15 cellular contexts compared by ENCODE assay signal in the genomic region with DNA sequence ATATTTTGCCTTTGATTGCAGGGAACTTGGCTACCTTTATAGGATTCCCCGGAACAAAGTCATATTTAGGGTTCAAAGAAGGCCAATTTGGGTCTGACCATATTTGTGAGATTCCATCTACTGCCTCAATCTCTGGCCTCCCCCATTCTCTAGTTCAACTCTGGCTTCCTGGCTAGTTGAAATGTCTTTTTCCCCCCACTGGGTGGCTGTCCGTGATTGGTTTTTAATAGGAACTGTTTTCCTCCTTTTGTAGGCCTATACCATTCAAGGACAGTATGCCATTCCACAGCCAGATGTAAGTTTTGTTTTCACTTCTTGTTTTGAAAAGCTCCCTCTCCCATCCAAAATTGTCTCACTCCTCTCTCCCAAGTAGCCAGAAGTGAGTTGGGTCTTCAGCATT. TPM values are rescaled to one million over a fixed set of nuclear protein-coding genes. Genes with fewer than 3 reads are reported as not detected.
DNase-seq lines count a peak whose midpoint lies in the region; ATAC-seq, FAIRE-seq and TF ChIP-seq lines count a peak whose summit lies in the region.
"Had no signal": no experiment of that assay in that cellular context is flagged by ENCODE, and none has a peak within 500 bp of the region (broad histone marks: within the 10 kb centered on the region; RNA-seq: fewer than 3 reads in every experiment).

No MANE protein-coding gene starts in this region.

- intact Hi-C loops in HCT116 (cut with micrococcal nuclease) = no loop called here

- RAD21 ChIA-PET in HCT116 (lab: Charles Lee; ENCODE audit: low non-redundant PET in 1 of 2, low total read pairs in 2 of 2, uncharacterized antibody in 2 of 2, unreplicated experiment in 2 of 2) = no interaction called here

- TF ChIP-seq RAD21 in HCT116 (IDR thresholded peaks at IDR 0.05; ENCODE audit: low read depth) = no peak

- no TSS peak for BruUV-seq in HCT116 (replicated peaks; lab: Mats Ljungman, UMichigan)

- H3K27ac ChIP-seq in HCT116 (ENCODE audit: low read depth, low read length) = no peak overlapping the region
- H3K27ac ChIP-seq in epithelial cell of prostate = peak overlapping the region; percentile 62
- H3K27ac ChIP-seq: SJCRH30 had no signal

- H3K27me3 ChIP-seq in HCT116 (ENCODE audit: insufficient read depth, low read length) = no peaks in the 10 kb centered on the region
- H3K27me3 ChIP-seq: SJCRH30 had no signal

- DNase-seq in AG10803 (ENCODE audit: low read depth) = no peak
- DNase-seq in HCT116 (ENCODE audit: low read depth, low spot score) = no peak
- no peak for DNase-seq in epithelial cell of prostate (ENCODE audit: low read depth, low spot score)
- no peak for DNase-seq in GM19239 (ENCODE audit: insufficient read length, low spot score)
- DNase-seq: activated CD4-positive, CD25-positive, alpha-beta regulatory T cell treated with anti-CD3 and anti-CD28 coated beads, Interleukin-2, amount 50 U/mL, for 72 hours; foreskin fibroblast; NCI-H1092 treated with DMSO at 0.1 percent for 48 hours; NCI-H510A treated with DMSO at 0.1 percent for 48 hours; SJCRH30; stimulated activated CD4-positive, alpha-beta T cell treated with anti-CD3 and anti-CD28 coated beads, Interleukin-12 subunit alpha, Interleukin-12 subunit beta, amount 100 ng/mL, for 4 hours had no signal

- H4K20me1 ChIP-seq in HCT116 (ENCODE audit: insufficient read depth) = peaks cover 46% of the 10 kb centered on the region; the same call in 1 of the 2 replicates

- H3K4me1 ChIP-seq in HCT116 (ENCODE audit: control insufficient read depth in 1 of 2, insufficient read depth in 2 of 2, low read length in 2 of 2) = no peaks in the 10 kb centered on the region
- H3K4me1 ChIP-seq: SJCRH30 had no signal

- no peak overlapping the region for H3K4me3 ChIP-seq in AG10803 (ENCODE audit: low read length)
- no peak overlapping the region for H3K4me3 ChIP-seq in HCT116 (replicated peaks in 1 of 2; ENCODE audit: low read depth in 1 of 2, low read length in 2 of 2)
- H3K4me3 ChIP-seq: SJCRH30 had no signal

- H3K9me2 ChIP-seq in HCT116 (ENCODE audit: insufficient read depth) = no peaks in the 10 kb centered on the region

- H3K79me2 ChIP-seq in HCT116 (ENCODE audit: insufficient read depth, low read length) = peaks cover 100% of the 10 kb centered on the region

- TF ChIP-seq CTCF in AG10803 (conservative IDR thresholded peaks at IDR 0.05; ENCODE audit: low read length) (peak; percentile 19; the same call in 1 of the 2 replicates), HCT116 (IDR thresholded peaks at IDR 0.05 in 2 of 3, conservative IDR thresholded peaks at IDR 0.05 in 1 of 3; ENCODE audit: borderline replicate concordance in 1 of 3, insufficient read depth in 1 of 3, low read depth in 2 of 3, low read length in 2 of 3) (no peak)

- no peak overlapping the region for H2AFZ ChIP-seq in HCT116 (ENCODE audit: low read depth, low read length, poor library complexity, severe bottlenecking)

- H3K36me3 ChIP-seq in HCT116 (ENCODE audit: control insufficient read depth in 1 of 2, insufficient read depth in 2 of 2, low read length in 2 of 2) = peaks cover 94 to 98% of the 10 kb centered on the region in 2 experiments

- H3K9me3 ChIP-seq in HCT116 (ENCODE audit: control insufficient read depth in 1 of 2, insufficient read depth in 1 of 2, low read depth in 1 of 2, low read length in 2 of 2) = no peaks in the 10 kb centered on the region
- H3K9me3 ChIP-seq: SJCRH30 had no signal

- POLR2A ChIA-PET in HCT116 (lab: Charles Lee) = interaction anchor here (1.6 kb wide), 1 partner anchor 11 kb away, joined by 4 read pairs; no protein-coding TSS in a partner anchor

- H3K9ac ChIP-seq in HCT116 (ENCODE audit: low read length) = no peak overlapping the region

- CTCF ChIA-PET in HCT116 (lab: Charles Lee) = no interaction called here

- H3K4me2 ChIP-seq in HCT116 (ENCODE audit: low read length) = no peak overlapping the region

- TF ChIP-seq POLR2A in HCT116 (IDR thresholded peaks at IDR 0.05; ENCODE audit: borderline replicate concordance, extremely low read depth, insufficient read depth, insufficient read length) = no peak

- no peak for FAIRE-seq in GM19239 (lab: Jason Lieb, UNC)
- FAIRE-seq: colon had no signal

- peak; percentile 40; the same call in 1 of the 2 replicates for ATAC-seq in HCT116
- no peak for ATAC-seq in HG02571 (IDR thresholded peaks at IDR 0.05; ENCODE audit: unreplicated experiment)
- no peak for ATAC-seq in GM21528 (IDR thresholded peaks at IDR 0.05; ENCODE audit: low FRiP score, unreplicated experiment)

TF ChIP-seq in HCT116, 20 proteins besides CTCF, POLR2A, EP300 and RAD21:
- TF ChIP-seq FOSL1 (IDR thresholded peaks at IDR 0.05; ENCODE audit: low read depth) (no peak), ELF1 (IDR thresholded peaks at IDR 0.05; ENCODE audit: borderline replicate concordance, low read depth) (no peak), TCF7L2 (IDR thresholded peaks at IDR 0.05; ENCODE audit: borderline replicate concordance, extremely low read depth, insufficient read depth, insufficient read length) (no peak), ZNF274 (IDR thresholded peaks at IDR 0.05; ENCODE audit: low read depth, low read length) (no peak), CEBPB (IDR thresholded peaks at IDR 0.05; ENCODE audit: low read depth) (no peak), YY1 (IDR thresholded peaks at IDR 0.05; ENCODE audit: extremely low read depth, insufficient replicate concordance, low read depth, low read length) (no peak), JUND (IDR thresholded peaks at IDR 0.05) (no peak), EZH2 (IDR thresholded peaks at IDR 0.05) (no peak), EGR1 (IDR thresholded peaks at IDR 0.05; ENCODE audit: low read depth) (no peak)
- TF ChIP-seq, protein P1, sequence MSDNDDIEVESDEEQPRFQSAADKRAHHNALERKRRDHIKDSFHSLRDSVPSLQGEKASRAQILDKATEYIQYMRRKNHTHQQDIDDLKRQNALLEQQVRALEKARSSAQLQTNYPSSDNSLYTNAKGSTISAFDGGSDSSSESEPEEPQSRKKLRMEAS (IDR thresholded peaks at IDR 0.05) = no peak
- TF ChIP-seq, protein P2, sequence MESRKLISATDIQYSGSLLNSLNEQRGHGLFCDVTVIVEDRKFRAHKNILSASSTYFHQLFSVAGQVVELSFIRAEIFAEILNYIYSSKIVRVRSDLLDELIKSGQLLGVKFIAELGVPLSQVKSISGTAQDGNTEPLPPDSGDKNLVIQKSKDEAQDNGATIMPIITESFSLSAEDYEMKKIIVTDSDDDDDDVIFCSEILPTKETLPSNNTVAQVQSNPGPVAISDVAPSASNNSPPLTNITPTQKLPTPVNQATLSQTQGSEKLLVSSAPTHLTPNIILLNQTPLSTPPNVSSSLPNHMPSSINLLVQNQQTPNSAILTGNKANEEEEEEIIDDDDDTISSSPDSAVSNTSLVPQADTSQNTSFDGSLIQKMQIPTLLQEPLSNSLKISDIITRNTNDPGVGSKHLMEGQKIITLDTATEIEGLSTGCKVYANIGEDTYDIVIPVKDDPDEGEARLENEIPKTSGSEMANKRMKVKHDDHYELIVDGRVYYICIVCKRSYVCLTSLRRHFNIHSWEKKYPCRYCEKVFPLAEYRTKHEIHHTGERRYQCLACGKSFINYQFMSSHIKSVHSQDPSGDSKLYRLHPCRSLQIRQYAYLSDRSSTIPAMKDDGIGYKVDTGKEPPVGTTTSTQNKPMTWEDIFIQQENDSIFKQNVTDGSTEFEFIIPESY (IDR thresholded peaks at IDR 0.05; ENCODE audit: extremely low read depth, insufficient replicate concordance, low read length) = no peak
- TF ChIP-seq, protein P3, sequence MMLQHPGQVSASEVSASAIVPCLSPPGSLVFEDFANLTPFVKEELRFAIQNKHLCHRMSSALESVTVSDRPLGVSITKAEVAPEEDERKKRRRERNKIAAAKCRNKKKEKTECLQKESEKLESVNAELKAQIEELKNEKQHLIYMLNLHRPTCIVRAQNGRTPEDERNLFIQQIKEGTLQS (IDR thresholded peaks at IDR 0.05) = no peak

RNA-seq across cellular contexts. Expression of a gene that starts 13.8 kb away (rescaled TPM):
- 856 TPM for total RNA-seq in HCT116 (2021; ENCODE audit: unreplicated experiment)
- 944 and 957 TPM in 2 replicates for polyA plus RNA-seq in HCT116 (2012)

RNA-seq across cellular contexts. Expression of a gene that starts 24.1 kb away (rescaled TPM):
- 216 TPM for total RNA-seq in HCT116 (2021; ENCODE audit: unreplicated experiment)
- polyA plus RNA-seq in HCT116 (2012) = 262 and 298 TPM in 2 replicates

RNA-seq across cellular contexts. Expression of a gene that starts 33.6 kb away (rescaled TPM):
- 16.3 TPM for total RNA-seq in HCT116 (2021; ENCODE audit: unreplicated experiment)
- polyA plus RNA-seq in HCT116 (2012) = 12.8 and 17.1 TPM in 2 replicates

RNA-seq across cellular contexts. Expression of a gene that starts 35.4 kb away (rescaled TPM):
- total RNA-seq in HCT116 (2021; ENCODE audit: unreplicated experiment) = 40.1 TPM
- polyA plus RNA-seq in HCT116 (2012) = 36.9 and 47.0 TPM in 2 replicates

RNA-seq across cellular contexts. Expression of a gene that starts 41.6 kb away (rescaled TPM):
- not detected for total RNA-seq in HCT116 (2021; ENCODE audit: unreplicated experiment)
- 0.18 and 0.22 TPM in 2 replicates for polyA plus RNA-seq in HCT116 (2012)
- total RNA-seq: kidney epithelial cell had no signal
- polyA plus RNA-seq: neural cell had no signal
